ENCODE assay signal across 10 cellular contexts in the genomic region with DNA sequence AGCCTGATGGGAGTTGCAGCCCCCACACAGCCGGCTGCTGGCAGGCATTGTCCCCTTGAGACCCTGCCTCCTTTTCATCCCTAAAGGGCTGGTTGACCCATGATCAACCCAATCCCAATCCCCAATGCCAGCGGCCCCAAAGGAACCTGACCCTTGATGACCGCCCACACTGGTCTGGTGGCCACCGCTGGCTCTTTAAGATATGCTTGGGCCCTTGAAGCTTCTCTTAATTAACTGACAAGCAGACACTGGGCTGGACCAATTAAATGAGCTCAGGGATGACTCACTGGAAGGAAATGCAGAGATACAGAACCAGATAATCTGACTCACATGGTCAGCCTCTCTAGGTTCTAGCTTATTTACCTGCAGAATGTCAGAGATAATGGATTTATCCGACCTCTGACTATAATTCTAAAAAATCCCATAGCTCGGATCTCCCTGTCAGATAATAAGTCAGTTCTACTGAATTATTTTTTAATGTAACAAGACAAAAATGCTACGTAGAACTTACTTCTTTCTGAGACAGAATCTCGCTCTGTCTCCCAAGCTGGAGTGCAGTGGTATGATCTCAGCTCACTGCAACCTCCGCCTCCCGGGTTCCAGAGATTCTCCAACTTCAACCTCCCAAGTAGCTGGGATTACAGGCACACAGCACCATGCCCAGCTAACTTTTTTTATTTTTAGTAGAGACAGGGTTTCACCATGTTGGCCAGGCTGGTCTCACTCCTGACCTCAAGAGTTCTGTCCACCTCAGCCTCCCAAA. TPM values are rescaled to one million over a fixed set of nuclear protein-coding genes. Genes with fewer than 3 reads are reported as not detected.
DNase-seq lines count a peak whose midpoint lies in the region; ATAC-seq lines count a peak whose summit lies in the region.
"Had no signal": no experiment of that assay in that cellular context is flagged by ENCODE, and none has a peak within 500 bp of the region (broad histone marks: within the 10 kb centered on the region; RNA-seq: fewer than 3 reads in every experiment).

No MANE protein-coding gene starts in this region.

- H3K9me3 Mint-ChIP-seq in activated CD8-positive, alpha-beta T cell treated with anti-CD3 and anti-CD28 coated beads, Interleukin-2, amount 10 ng/mL, durations not matched to agents 7 days and 5 days (ENCODE audit: insufficient read depth): no peaks in the 10 kb centered on the region

- no peaks in the 10 kb centered on the region for H3K27me3 Mint-ChIP-seq in activated CD8-positive, alpha-beta T cell treated with anti-CD3 and anti-CD28 coated beads, Interleukin-2, amount 10 ng/mL, durations not matched to agents 7 days and 5 days (ENCODE audit: low read depth)

- POLR2A ChIA-PET in activated CD8-positive, alpha-beta T cell treated with anti-CD3 and anti-CD28 coated beads, Interleukin-2, amount 10 ng/mL, durations not matched to agents 7 days and 5 days (lab: Charles Lee): interaction anchor here (0.9 kb wide), 1 partner anchor 38 kb away, joined by 4 read pairs; no protein-coding TSS in a partner anchor

- H3K4me3 Mint-ChIP-seq in activated CD8-positive, alpha-beta T cell treated with anti-CD3 and anti-CD28 coated beads, Interleukin-2, amount 10 ng/mL, durations not matched to agents 7 days and 5 days: no peak overlapping the region

- no peak overlapping the region for H3K27ac Mint-ChIP-seq in activated CD8-positive, alpha-beta T cell treated with anti-CD3 and anti-CD28 coated beads, Interleukin-2, amount 10 ng/mL, durations not matched to agents 7 days and 5 days

- peak; percentile 85 for DNase-seq in AG08395 (ENCODE audit: low spot score)
- DNase-seq in HS-5 (ENCODE audit: low read depth): peak; percentile 80
- DNase-seq in activated CD8-positive, alpha-beta T cell treated with anti-CD3 and anti-CD28 coated beads, Interleukin-2, amount 10 ng/mL, durations not matched to agents 7 days and 5 days: peak; percentile 27
- peak; percentile 57 for DNase-seq in iPS-NIHi7 (ENCODE audit: extremely low spot score)
- DNase-seq in midbrain (lab: John Stamatoyannopoulos, UW): no peak
- DNase-seq in hypothalamus (lab: John Stamatoyannopoulos, UW): no peak
- DNase-seq in cerebellar cortex (ENCODE audit: low spot score): no peak
- DNase-seq: MG63 had no signal

- peaks cover 27% of the 10 kb centered on the region for H3K4me1 Mint-ChIP-seq in activated CD8-positive, alpha-beta T cell treated with anti-CD3 and anti-CD28 coated beads, Interleukin-2, amount 10 ng/mL, durations not matched to agents 7 days and 5 days (ENCODE audit: low read depth)

- CTCF ChIA-PET in activated CD8-positive, alpha-beta T cell treated with anti-CD3 and anti-CD28 coated beads, Interleukin-2, amount 10 ng/mL, durations not matched to agents 7 days and 5 days (lab: Charles Lee): interaction anchor here (0.9 to 2.3 kb wide), 5 partner anchors 9 to 174 kb away, joined by 3 to 14 read pairs (median 5); partner anchors contain the start of gene ERMP1

- peaks cover 8% of the 10 kb centered on the region for H3K36me3 Mint-ChIP-seq in activated CD8-positive, alpha-beta T cell treated with anti-CD3 and anti-CD28 coated beads, Interleukin-2, amount 10 ng/mL, durations not matched to agents 7 days and 5 days (ENCODE audit: low read depth)

- ATAC-seq in activated CD8-positive, alpha-beta T cell treated with anti-CD3 and anti-CD28 coated beads, Interleukin-2, amount 10 ng/mL, durations not matched to agents 7 days and 5 days: peak; percentile 71
- ATAC-seq in GM21825 (IDR thresholded peaks at IDR 0.05; ENCODE audit: unreplicated experiment): no peak

RNA-seq across cellular contexts. Expression of gene MLANA, which starts 11.1 kb away (rescaled TPM):
- total RNA-seq in activated CD8-positive, alpha-beta T cell treated with anti-CD3 and anti-CD28 coated beads, Interleukin-2, amount 10 ng/mL, durations not matched to agents 7 days and 5 days: not detected
- total RNA-seq: G401 had no signal

RNA-seq across cellular contexts. Expression of gene ERMP1, which starts 46.7 kb away (rescaled TPM):
- total RNA-seq in activated CD8-positive, alpha-beta T cell treated with anti-CD3 and anti-CD28 coated beads, Interleukin-2, amount 10 ng/mL, durations not matched to agents 7 days and 5 days: 10 to 100 TPM; 28.0 to 30.6 TPM

Comparison
In these comparisons a context has a peak if more than half of its experiments do, and no peak if none do; other contexts are left out.
1. DNase-seq: peak in AG08395 (single experiment), HS-5 (single experiment), activated CD8-positive, alpha-beta T cell treated with anti-CD3 and anti-CD28 coated beads, Interleukin-2, amount 10 ng/mL, durations not matched to agents 7 days and 5 days (single experiment) and iPS-NIHi7 (single experiment); none in midbrain (single experiment), hypothalamus (0 of 51) and cerebellar cortex (single experiment).